ENCODE assay signal across 27 cellular contexts in genomic region chr15:46933332-46933731, GRCh38.
"Had no signal": no experiment of that assay in that cellular context is flagged by ENCODE, and none has a peak within 500 bp of the region (broad histone marks: within the 10 kb centered on the region; RNA-seq: fewer than 3 reads in every experiment).

No MANE protein-coding gene starts in this region.

- H3K36me3 ChIP-seq: adrenal gland had no signal

- ATAC-seq: activated CD4-positive, alpha-beta T cell treated with anti-CD3 and anti-CD28 coated beads for 36 hours; activated CD8-positive, alpha-beta memory T cell treated with anti-CD3 and anti-CD28 coated beads, Interleukin-2, amount 10 ng/mL, durations not matched to agents 7 days and 5 days; activated CD8-positive, alpha-beta T cell treated with anti-CD3 and anti-CD28 coated beads, Interleukin-2, amount 10 ng/mL, durations not matched to agents 7 days and 5 days; activated naive CD8-positive, alpha-beta T cell treated with anti-CD3 and anti-CD28 coated beads, Interleukin-2, amount 50 U/mL, for 24 hours; body of pancreas; esophagus mucosa had no signal

- H3K9me3 ChIP-seq: adrenal gland, body of pancreas had no signal

- H3K27me3 ChIP-seq: adrenal gland, body of pancreas had no signal

- H3K4me1 ChIP-seq: adrenal gland, body of pancreas had no signal

- DNase-seq: activated CD4-positive, alpha-beta memory T cell treated with anti-CD3 and anti-CD28 coated beads for 36 hours; activated CD4-positive, alpha-beta T cell treated with anti-CD3 and anti-CD28 coated beads for 36 hours; activated CD4-positive, alpha-beta T cell treated with anti-CD3 and anti-CD28 coated beads, Interleukin-2, amount 10 ng/mL, durations not matched to agents 24 days and 14 days; activated CD4-positive, CD25-positive, alpha-beta regulatory T cell; activated CD4-positive, CD25-positive, alpha-beta regulatory T cell treated with anti-CD3 and anti-CD28 coated beads, Interleukin-2, amount 50 U/mL, for 72 hours; activated CD8-positive, alpha-beta memory T cell treated with anti-CD3 and anti-CD28 coated beads, Interleukin-2, amount 10 ng/mL, durations not matched to agents 7 days and 5 days; activated CD8-positive, alpha-beta memory T cell treated with anti-CD3 and anti-CD28 coated beads, Interleukin-2, amount 50 U/mL, for 4 hours; activated CD8-positive, alpha-beta T cell treated with anti-CD3 and anti-CD28 coated beads, Interleukin-2, amount 10 ng/mL, durations not matched to agents 7 days and 5 days; activated effector memory CD4-positive, alpha-beta T cell treated with anti-CD3 and anti-CD28 coated beads, Interleukin-2, amount 50 U/mL, for 16 hours; activated naive CD4-positive, alpha-beta T cell treated with anti-CD3 and anti-CD28 coated beads for 36 hours; activated naive CD8-positive, alpha-beta T cell treated with anti-CD3 and anti-CD28 coated beads for 36 hours; activated naive CD8-positive, alpha-beta T cell treated with anti-CD3 and anti-CD28 coated beads, Interleukin-2, amount 50 U/mL, for 24 hours; activated T-cell treated with anti-CD3 and anti-CD28 coated beads, Interleukin-2, amount 50 U/mL, for 1 hour; activated T-cell treated with anti-CD3 and anti-CD28 coated beads, Interleukin-2, amount 50 U/mL, for 48 hours; adrenal gland; amygdala; aorta; body of pancreas; cerebellar nuclear complex; effector memory CD4-positive, alpha-beta T cell; endodermal cell; foreskin fibroblast; head of caudate nucleus; T-helper 2 cell had no signal

- H3K27ac ChIP-seq: adrenal gland, body of pancreas, coronary artery, dorsolateral prefrontal cortex had no signal

- H3K4me3 ChIP-seq: adrenal gland, body of pancreas, coronary artery, dorsolateral prefrontal cortex had no signal
